8 cellular contexts compared by ENCODE assay signal in the genomic region with DNA sequence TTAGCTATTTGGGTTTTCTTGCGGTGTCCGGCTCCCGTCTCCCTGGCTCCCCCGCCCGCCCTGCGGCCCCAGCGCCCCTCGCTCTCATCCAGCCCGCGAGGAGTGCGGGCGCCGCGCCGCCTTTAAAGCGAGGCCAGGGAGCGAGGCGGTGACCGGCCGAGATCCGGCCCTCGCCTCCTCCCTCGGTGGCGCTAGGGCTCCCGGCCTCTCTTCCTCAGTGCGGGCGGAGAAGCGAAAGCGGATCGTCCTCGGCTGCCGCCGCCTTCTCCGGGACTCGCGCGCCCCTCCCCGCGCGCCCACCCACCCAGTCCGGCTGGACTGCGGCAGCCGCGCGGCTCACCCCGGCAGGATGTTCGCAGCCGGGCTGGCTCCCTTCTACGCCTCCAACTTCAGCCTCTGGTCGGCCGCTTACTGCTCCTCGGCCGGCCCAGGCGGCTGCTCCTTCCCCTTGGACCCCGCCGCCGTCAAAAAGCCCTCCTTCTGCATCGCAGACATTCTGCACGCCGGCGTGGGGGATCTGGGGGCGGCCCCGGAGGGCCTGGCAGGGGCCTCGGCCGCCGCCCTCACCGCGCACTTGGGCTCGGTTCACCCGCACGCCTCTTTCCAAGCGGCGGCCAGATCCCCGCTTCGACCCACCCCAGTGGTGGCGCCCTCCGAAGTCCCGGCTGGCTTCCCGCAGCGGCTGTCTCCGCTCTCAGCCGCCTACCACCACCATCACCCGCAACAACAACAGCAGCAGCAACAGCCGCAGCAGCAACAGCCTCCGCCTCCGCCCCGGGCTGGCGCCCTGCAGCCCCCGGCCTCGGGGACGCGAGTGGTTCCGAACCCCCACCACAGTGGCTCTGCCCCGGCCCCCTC. TPM values are rescaled to one million over a fixed set of nuclear protein-coding genes. Genes with fewer than 3 reads are reported as not detected.
A peak's percentile ranks its signal among the peaks of the same experiment; 100 is the strongest.
DNase-seq lines count a peak whose midpoint lies in the region; ATAC-seq and TF ChIP-seq lines count a peak whose summit lies in the region.

No MANE protein-coding gene starts in this region.

- peak overlapping the region; percentile 94 for H3K4me2 ChIP-seq in PC-3 (ENCODE audit: low read length)

- H3F3A ChIP-seq in PC-3 (ENCODE audit: low read length, unreplicated experiment): no peaks in the 10 kb centered on the region

- H4K20me1 ChIP-seq in PC-3 (ENCODE audit: low read length): no peaks in the 10 kb centered on the region

- DNase-seq in AG04450 (ENCODE audit: low read depth, low spot score): no peak
- DNase-seq in GM12864 (ENCODE audit: low read depth): no peak
- DNase-seq in PC-3: peak; percentile 42
- peak; percentile 17 for DNase-seq in dedifferentiated amniotic fluid mesenchymal stem cell (ENCODE audit: extremely low spot score)
- no peak for DNase-seq in lung (ENCODE audit: low spot score)
- DNase-seq in tibial artery: peak in 1 of 2 donors; percentile 79
- no peak for DNase-seq in activated CD8-positive, alpha-beta memory T cell treated with anti-CD3 and anti-CD28 coated beads for 24 hours

- H3K27me3 ChIP-seq in AG04450 (ENCODE audit: control insufficient read depth, insufficient read depth, low read length) (no peaks in the 10 kb centered on the region), PC-3 (ENCODE audit: low read length) (no peaks in the 10 kb centered on the region), lung (ENCODE audit: control insufficient read depth, insufficient read depth) (no peaks in the 10 kb centered on the region), tibial artery (no peaks in the 10 kb centered on the region)

- H3K4me3 ChIP-seq in AG04450 (ENCODE audit: low read depth, low read length) (peak overlapping the region; percentile 77), GM12864 (ENCODE audit: low read depth, low read length) (peak overlapping the region; percentile 67), PC-3 (ENCODE audit: low read length) (peak overlapping the region; percentile 85), lung (peak overlapping the region; percentile 83), tibial artery (peak overlapping the region; percentile 68 to 88)

- no peaks in the 10 kb centered on the region; the same call in 1 of the 2 replicates for H3K36me3 ChIP-seq in PC-3 (ENCODE audit: low read depth, low read length)
- peaks cover 3 to 10% of the 10 kb centered on the region in 2 donors for H3K36me3 ChIP-seq in lung (ENCODE audit: control insufficient read depth in 2 of 2, insufficient read depth in 2 of 2, low read length in 2 of 2)
- H3K36me3 ChIP-seq in tibial artery: peaks cover 23 to 27% (median 26%) of the 10 kb centered on the region in 3 donors

- H3K9me3 ChIP-seq in AG04450 (ENCODE audit: control insufficient read depth, insufficient read depth, low read length) (peaks cover 19% of the 10 kb centered on the region; the same call in 1 of the 2 replicates), PC-3 (ENCODE audit: low read length) (no peaks in the 10 kb centered on the region), lung (ENCODE audit: control insufficient read depth in 2 of 2, insufficient read depth in 1 of 2, low read length in 1 of 2) (peaks cover 0 to 3% of the 10 kb centered on the region in 2 donors), tibial artery (no peaks in the 10 kb centered on the region)

- ATAC-seq in HG02798 (IDR thresholded peaks at IDR 0.05; ENCODE audit: poor library complexity, unreplicated experiment) (peak; percentile 44), PC-3 (peak; percentile 55), lung (ENCODE audit: insufficient read depth, low FRiP score) (peak; percentile 55)

- H3K9me2 ChIP-seq in PC-3 (replicated peaks; ENCODE audit: low read length): no peaks in the 10 kb centered on the region

- peak overlapping the region; percentile 81 for H3K9ac ChIP-seq in PC-3 (ENCODE audit: low read length)

- H3K27ac ChIP-seq in AG04450 (ENCODE audit: low read depth, low read length) (peak overlapping the region; percentile 77), PC-3 (ENCODE audit: low read length) (peak overlapping the region; percentile 15), lung (ENCODE audit: low read depth in 1 of 2, low read length in 1 of 2) (peak overlapping the region; percentile 80 to 91), tibial artery (peak overlapping the region; percentile 95 to 96)

- intact Hi-C loops in PC-3 (cut with micrococcal nuclease): loop anchor here (1.0 to 2.0 kb wide), 8 partner anchors 27 to 556 kb away; no protein-coding TSS in a partner anchor
- intact Hi-C loops in tibial artery (cut with DNase I; ENCODE audit: low total_unique reads): no loop called here

- TF ChIP-seq CTCF in AG04450 (IDR thresholded peaks at IDR 0.05; ENCODE audit: low read depth, low read length) (0 out of 2 replicates have a peak, but pooled peaks have one; percentile 10), GM12864 (IDR thresholded peaks at IDR 0.05; ENCODE audit: low read depth, low read length, missing control alignments) (no peak), PC-3 (conservative IDR thresholded peaks at IDR 0.05; ENCODE audit: low read depth, low read length) (peak; percentile 48), lung (IDR thresholded peaks at IDR 0.05; ENCODE audit: control extremely low read depth, extremely low read depth) (no peak), tibial artery (IDR thresholded peaks at IDR 0.05) (no peak)

- peak overlapping the region; percentile 85 for H2AFZ ChIP-seq in PC-3 (ENCODE audit: low read length)

- WGBS in lung, 2 donors: 0 to 1% methylated on average over 63 to 94 of the region's 94 CpGs

- H3K79me2 ChIP-seq in PC-3 (ENCODE audit: low read length): peaks cover 19% of the 10 kb centered on the region

- POLR2A ChIA-PET in AG04450 (lab: Yijun Ruan, JAX): interaction anchor here (0.6 to 1.0 kb wide), 8 partner anchors 60 to 936 kb away, joined by 3 to 8 read pairs (median 4); no protein-coding TSS in a partner anchor
- POLR2A ChIA-PET in PC-3 (lab: Charles Lee; ENCODE audit: unreplicated experiment): interaction anchor here (0.6 kb wide), 1 partner anchor 590 kb away, joined by 6 read pairs; no protein-coding TSS in a partner anchor

- CTCF ChIA-PET in AG04450 (lab: Charles Lee): interaction anchor here (0.6 to 2.5 kb wide), 10 partner anchors 9 to 1581 kb away, joined by 3 to 22 read pairs (median 3); no protein-coding TSS in a partner anchor
- CTCF ChIA-PET in PC-3 (lab: Charles Lee): interaction anchor here (0.5 to 0.7 kb wide), 5 partner anchors 91 to 324 kb away, joined by 4 to 6 read pairs (median 5); no protein-coding TSS in a partner anchor

- BruUV-seq in PC-3 (replicated peaks; lab: Mats Ljungman, UMichigan): no TSS peak

- H3K4me1 ChIP-seq in PC-3 (ENCODE audit: insufficient read depth, low read length): peaks cover 16% of the 10 kb centered on the region; the same call in 1 of the 2 replicates
- H3K4me1 ChIP-seq in lung (ENCODE audit: control insufficient read depth in 2 of 2, insufficient read depth in 2 of 2, low read length in 2 of 2): peaks cover 0 to 12% of the 10 kb centered on the region in 2 donors
- peaks cover 0 to 32% (median 20%) of the 10 kb centered on the region in 4 donors for H3K4me1 ChIP-seq in tibial artery

RNA-seq across cellular contexts. Expression of a gene that starts 0.5 kb away (rescaled TPM):
- polyA plus RNA-seq in AG04450 (2011; rRNA removed): 3.7 TPM in 2 replicates
- polyA minus RNA-seq in AG04450 (2011; rRNA and poly(A)+ RNA removed): 2.6 and 7.2 TPM in 2 replicates
- 4.0 and 8.1 TPM in 2 replicates for total RNA-seq in PC-3 (2014; rRNA removed)
- total RNA-seq in lung: 10 to 100 TPM; 20.9 to 36.7 TPM
- polyA plus RNA-seq in lung: 10 to 100 TPM; 14.8 to 30.5 TPM

Comparison
In these comparisons a context has a peak if more than half of its experiments do, and no peak if none do; other contexts are left out.
1. DNase-seq: peak in PC-3 (single experiment) and dedifferentiated amniotic fluid mesenchymal stem cell (single experiment); none in AG04450 (single experiment), GM12864 (single experiment), lung (single experiment) and activated CD8-positive, alpha-beta memory T cell treated with anti-CD3 and anti-CD28 coated beads for 24 hours (single experiment).
2. H3K27ac ChIP-seq: peak in every context shown above with its lines; median percentile 96 in tibial artery; 86 in lung; 77 in AG04450; 15 in PC-3.
3. CTCF ChIP-seq: peak in AG04450 (single experiment) and PC-3 (single experiment); none in GM12864 (single experiment), lung (single experiment) and tibial artery (0 of 2).
4. Peak in every context shown above with its lines, with median percentiles within 50 percentile points of each other: H3K4me3 ChIP-seq and ATAC-seq.